ENCODE assay signal across 26 cellular contexts in genomic region chr1:30064547-30064946, GRCh38.
"Had no signal": no experiment of that assay in that cellular context is flagged by ENCODE, and none has a peak within 500 bp of the region (broad histone marks: within the 10 kb centered on the region; RNA-seq: fewer than 3 reads in every experiment).

No MANE protein-coding gene starts in this region.

- H3K4me3 ChIP-seq: cardiac muscle cell, MG63, Peyer's patch, SJCRH30 had no signal

- H3K4me3 Mint-ChIP-seq: activated naive CD4-positive, alpha-beta T cell treated with anti-CD3 and anti-CD28 coated beads, Interleukin-2, amount 10 ng/mL, durations not matched to agents 7 days and 5 days; activated T-cell treated with anti-CD3 and anti-CD28 coated beads, Interleukin-2, amount 50 U/mL, for 4 hours; brain had no signal

- H3K27ac Mint-ChIP-seq: activated naive CD4-positive, alpha-beta T cell treated with anti-CD3 and anti-CD28 coated beads, Interleukin-2, amount 10 ng/mL, durations not matched to agents 7 days and 5 days; brain had no signal

- DNase-seq: activated CD4-positive, CD25-positive, alpha-beta regulatory T cell; activated gamma-delta T cell treated with Interleukin-2 at 50 U/mL for 16 hours; activated naive CD4-positive, alpha-beta T cell treated with anti-CD3 and anti-CD28 coated beads, Interleukin-2, amount 10 ng/mL, durations not matched to agents 7 days and 5 days; activated T-cell treated with anti-CD3 and anti-CD28 coated beads, Interleukin-2, amount 50 U/mL, for 4 hours; amygdala; MV-4-11; NCI-H1092 treated with DMSO at 0.1 percent for 48 hours; NCI-H1417 treated with DMSO at 0.1 percent for 48 hours; NCI-H1694; NCI-H2029; NCI-H345; NCI-H510A; NCI-H526 treated with DMSO at 0.1 percent for 48 hours; NCI-H82; NK-92 treated with Interleukin-12 subunit alpha and Interleukin-12 subunit beta, amount 100 ng/mL, for 24 hours; OCI-M1; Peyer's patch; Right ventricle myocardium superior; SJCRH30; SK-N-SH; T-helper 1 cell had no signal

- H3K27ac ChIP-seq: cardiac muscle cell, Peyer's patch, RWPE1, SJCRH30, VCaP had no signal

- H3K36me3 Mint-ChIP-seq: activated naive CD4-positive, alpha-beta T cell treated with anti-CD3 and anti-CD28 coated beads, Interleukin-2, amount 10 ng/mL, durations not matched to agents 7 days and 5 days; brain had no signal

- H3K9me3 Mint-ChIP-seq: activated naive CD4-positive, alpha-beta T cell treated with anti-CD3 and anti-CD28 coated beads, Interleukin-2, amount 10 ng/mL, durations not matched to agents 7 days and 5 days; activated T-cell treated with anti-CD3 and anti-CD28 coated beads, Interleukin-2, amount 50 U/mL, for 4 hours; brain had no signal

- H3K4me1 ChIP-seq: Peyer's patch, SJCRH30 had no signal

- H3K36me3 ChIP-seq: cardiac muscle cell, MG63, Peyer's patch, SJCRH30 had no signal

- H3K27me3 ChIP-seq: MG63, Peyer's patch, SJCRH30 had no signal

- H3K9me2 ChIP-seq: SK-N-SH had no signal

- H3K9me3 ChIP-seq: MG63, Peyer's patch, SJCRH30, SK-N-SH had no signal

- ATAC-seq: activated T-cell treated with anti-CD3 and anti-CD28 coated beads, Interleukin-2, amount 50 U/mL, for 4 hours had no signal

- H3K4me1 Mint-ChIP-seq: activated naive CD4-positive, alpha-beta T cell treated with anti-CD3 and anti-CD28 coated beads, Interleukin-2, amount 10 ng/mL, durations not matched to agents 7 days and 5 days had no signal

- H3K4me2 ChIP-seq: SK-N-SH had no signal
